Comparison of ENCODE assay signal across 31 cellular contexts in genomic region chr9:85685081-85685480, GRCh38.
"Had no signal": no experiment of that assay in that cellular context is flagged by ENCODE, and none has a peak within 500 bp of the region (broad histone marks: within the 10 kb centered on the region; RNA-seq: fewer than 3 reads in every experiment).

No MANE protein-coding gene starts in this region.

- H3K9me3 Mint-ChIP-seq: activated B cell treated with CpG ODN at 0.5 μM for 24 hours; activated CD4-positive, alpha-beta memory T cell treated with anti-CD3 and anti-CD28 coated beads, Interleukin-2, amount 10 ng/mL, durations not matched to agents 7 days and 5 days; activated CD4-positive, alpha-beta T cell treated with anti-CD3 and anti-CD28 coated beads, Interleukin-2, amount 10 ng/mL, durations not matched to agents 7 days and 5 days; activated naive CD4-positive, alpha-beta T cell treated with anti-CD3 and anti-CD28 coated beads, Interleukin-2, amount 10 ng/mL, durations not matched to agents 7 days and 5 days; activated naive CD4-positive, alpha-beta T cell treated with anti-CD3 and anti-CD28 coated beads, Interleukin-2, amount 50 U/mL, for 72 hours; activated T-cell treated with anti-CD3 and anti-CD28 coated beads, Interleukin-2, amount 50 U/mL, for 24 hours; activated T-cell treated with anti-CD3 and anti-CD28 coated beads, Interleukin-2, amount 50 U/mL, for 72 hours; T-helper 2 cell treated with Interferon-gamma antibody and Interleukin-4, amounts not matched to agents 5 μg/mL and 100 μg/mL, for 36 hours had no signal

- H3K27ac Mint-ChIP-seq: activated B cell treated with CpG ODN at 0.5 μM for 24 hours; activated CD4-positive, alpha-beta memory T cell treated with anti-CD3 and anti-CD28 coated beads, Interleukin-2, amount 10 ng/mL, durations not matched to agents 7 days and 5 days; activated CD4-positive, alpha-beta T cell treated with anti-CD3 and anti-CD28 coated beads, Interleukin-2, amount 10 ng/mL, durations not matched to agents 7 days and 5 days; activated naive CD4-positive, alpha-beta T cell treated with anti-CD3 and anti-CD28 coated beads, Interleukin-2, amount 10 ng/mL, durations not matched to agents 7 days and 5 days; activated naive CD4-positive, alpha-beta T cell treated with anti-CD3 and anti-CD28 coated beads, Interleukin-2, amount 50 U/mL, for 72 hours; activated naive CD8-positive, alpha-beta T cell treated with anti-CD3 and anti-CD28 coated beads, Interleukin-2, amount 10 ng/mL, durations not matched to agents 7 days and 5 days; activated T-cell treated with anti-CD3 and anti-CD28 coated beads, Interleukin-2, amount 50 U/mL, for 24 hours; activated T-cell treated with anti-CD3 and anti-CD28 coated beads, Interleukin-2, amount 50 U/mL, for 72 hours; T-helper 17 cell; T-helper 2 cell treated with Interferon-gamma antibody and Interleukin-4, amounts not matched to agents 5 μg/mL and 100 μg/mL, for 36 hours had no signal

- H3K4me1 ChIP-seq: colonic mucosa had no signal

- H3K4me3 ChIP-seq: colonic mucosa had no signal

- FAIRE-seq: astrocyte, bronchial epithelial cell had no signal

- H3K36me3 ChIP-seq: brain microvascular endothelial cell, colonic mucosa had no signal

- H3K27ac ChIP-seq: brain microvascular endothelial cell, colonic mucosa, WERI-Rb-1 had no signal

- H3K9me3 ChIP-seq: colonic mucosa had no signal

- H3K27me3 Mint-ChIP-seq: activated B cell treated with CpG ODN at 0.5 μM for 24 hours; activated CD4-positive, alpha-beta memory T cell treated with anti-CD3 and anti-CD28 coated beads, Interleukin-2, amount 10 ng/mL, durations not matched to agents 7 days and 5 days; activated CD4-positive, alpha-beta T cell treated with anti-CD3 and anti-CD28 coated beads, Interleukin-2, amount 10 ng/mL, durations not matched to agents 7 days and 5 days; activated naive CD4-positive, alpha-beta T cell treated with anti-CD3 and anti-CD28 coated beads, Interleukin-2, amount 10 ng/mL, durations not matched to agents 7 days and 5 days; activated naive CD8-positive, alpha-beta T cell treated with anti-CD3 and anti-CD28 coated beads, Interleukin-2, amount 10 ng/mL, durations not matched to agents 7 days and 5 days; activated T-cell treated with anti-CD3 and anti-CD28 coated beads, Interleukin-2, amount 50 U/mL, for 24 hours; T-helper 17 cell had no signal

- H3K27me3 ChIP-seq: brain microvascular endothelial cell, colonic mucosa had no signal

- H3K4me3 Mint-ChIP-seq: activated B cell treated with CpG ODN at 0.5 μM for 24 hours; activated CD4-positive, alpha-beta memory T cell treated with anti-CD3 and anti-CD28 coated beads, Interleukin-2, amount 10 ng/mL, durations not matched to agents 7 days and 5 days; activated CD4-positive, alpha-beta T cell treated with anti-CD3 and anti-CD28 coated beads, Interleukin-2, amount 10 ng/mL, durations not matched to agents 7 days and 5 days; activated naive CD4-positive, alpha-beta T cell treated with anti-CD3 and anti-CD28 coated beads, Interleukin-2, amount 10 ng/mL, durations not matched to agents 7 days and 5 days; activated naive CD8-positive, alpha-beta T cell treated with anti-CD3 and anti-CD28 coated beads, Interleukin-2, amount 10 ng/mL, durations not matched to agents 7 days and 5 days; activated T-cell treated with anti-CD3 and anti-CD28 coated beads, Interleukin-2, amount 50 U/mL, for 24 hours; activated T-cell treated with anti-CD3 and anti-CD28 coated beads, Interleukin-2, amount 50 U/mL, for 72 hours; T-helper 17 cell; T-helper 2 cell treated with Interferon-gamma antibody and Interleukin-4, amounts not matched to agents 5 μg/mL and 100 μg/mL, for 36 hours had no signal

- H3K4me1 Mint-ChIP-seq: activated B cell treated with CpG ODN at 0.5 μM for 24 hours; activated CD4-positive, alpha-beta memory T cell treated with anti-CD3 and anti-CD28 coated beads, Interleukin-2, amount 10 ng/mL, durations not matched to agents 7 days and 5 days; activated CD4-positive, alpha-beta T cell treated with anti-CD3 and anti-CD28 coated beads, Interleukin-2, amount 10 ng/mL, durations not matched to agents 7 days and 5 days; activated naive CD4-positive, alpha-beta T cell treated with anti-CD3 and anti-CD28 coated beads, Interleukin-2, amount 10 ng/mL, durations not matched to agents 7 days and 5 days; activated naive CD8-positive, alpha-beta T cell treated with anti-CD3 and anti-CD28 coated beads, Interleukin-2, amount 10 ng/mL, durations not matched to agents 7 days and 5 days had no signal

- ATAC-seq: activated naive CD4-positive, alpha-beta T cell treated with anti-CD3 and anti-CD28 coated beads, Interleukin-2, amount 50 U/mL, for 72 hours; activated T-cell treated with anti-CD3 and anti-CD28 coated beads, Interleukin-2, amount 50 U/mL, for 72 hours; esophagus mucosa; T-helper 17 cell had no signal

- DNase-seq: activated B cell treated with CpG ODN at 0.5 μM for 24 hours; activated CD4-positive, alpha-beta memory T cell treated with anti-CD3 and anti-CD28 coated beads, Interleukin-2, amount 10 ng/mL, durations not matched to agents 7 days and 5 days; activated CD4-positive, alpha-beta T cell treated with anti-CD3 and anti-CD28 coated beads for 4 hours; activated CD4-positive, alpha-beta T cell treated with anti-CD3 and anti-CD28 coated beads, Interleukin-2, amount 10 ng/mL, durations not matched to agents 7 days and 5 days; activated CD4-positive, alpha-beta T cell treated with anti-CD3 and anti-CD28 coated beads, Interleukin-2, amount 50 U/mL, for 4 hours; activated CD4-positive, CD25-positive, alpha-beta regulatory T cell treated with anti-CD3 and anti-CD28 coated beads, Interleukin-2, amount 50 U/mL, for 72 hours; activated CD8-positive, alpha-beta memory T cell treated with anti-CD3 and anti-CD28 coated beads, Interleukin-2, amount 50 U/mL, for 48 hours; activated gamma-delta T cell; activated naive CD4-positive, alpha-beta T cell; activated naive CD4-positive, alpha-beta T cell treated with anti-CD3 and anti-CD28 coated beads, Interleukin-2, amount 10 ng/mL, durations not matched to agents 7 days and 5 days; activated naive CD8-positive, alpha-beta T cell treated with anti-CD3 and anti-CD28 coated beads, Interleukin-2, amount 10 ng/mL, durations not matched to agents 7 days and 5 days; activated T-cell treated with anti-CD3 and anti-CD28 coated beads for 4 hours; activated T-cell treated with anti-CD3 and anti-CD28 coated beads, Interleukin-2, amount 50 U/mL, for 24 hours; activated T-cell treated with anti-CD3 and anti-CD28 coated beads, Interleukin-2, amount 50 U/mL, for 72 hours; amniotic stem cell; anterior cingulate cortex; brain microvascular endothelial cell; cerebellar nuclear complex; colonic mucosa; effector CD8-positive, alpha-beta T cell; foreskin fibroblast; head of caudate nucleus; T-helper 1 cell; T-helper 17 cell; T1000; WERI-Rb-1 had no signal
